ENCODE assay signal across 9 cellular contexts in the genomic region with DNA sequence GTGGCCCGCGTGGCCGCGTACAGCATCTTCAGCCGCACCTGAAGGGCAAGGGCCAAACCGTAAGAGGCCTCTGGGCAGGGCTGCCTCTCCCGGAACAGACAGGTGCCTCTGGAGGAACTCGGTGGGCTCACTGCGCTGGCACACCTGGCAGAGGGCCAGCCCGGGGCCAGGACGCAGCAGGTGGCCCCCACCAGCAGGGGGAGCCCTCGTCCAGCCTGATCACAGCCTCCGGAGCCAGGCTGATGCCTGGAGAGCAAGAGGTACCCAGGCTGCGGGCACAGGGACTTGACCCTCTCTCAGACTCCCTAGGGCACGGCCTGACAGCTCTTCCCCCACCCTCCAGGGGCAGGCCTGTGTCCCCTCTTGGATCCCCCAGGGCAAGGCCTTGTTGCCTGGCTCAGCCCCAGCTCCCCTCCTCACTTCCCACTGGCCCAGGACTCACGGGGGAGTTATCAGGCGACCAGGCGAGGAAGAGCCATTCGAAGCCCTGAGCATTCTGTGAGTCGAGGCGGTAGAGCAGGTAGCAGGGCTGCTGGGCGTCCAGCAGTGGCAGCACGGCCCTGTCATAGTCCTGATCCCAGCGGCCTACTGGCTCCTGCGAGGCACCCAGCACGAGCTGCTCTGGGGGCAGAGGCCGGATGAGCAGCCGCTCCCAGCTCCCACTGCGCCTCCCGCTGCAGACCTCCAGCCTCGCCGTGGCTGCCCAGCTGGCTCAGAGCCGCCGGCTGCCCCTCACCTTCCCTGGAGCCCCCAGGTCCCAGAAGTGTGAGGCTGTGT. TPM values are rescaled to one million over a fixed set of nuclear protein-coding genes. Genes with fewer than 3 reads are reported as not detected.
A peak's percentile ranks its signal among the peaks of the same experiment; 100 is the strongest.
DNase-seq lines count a peak whose midpoint lies in the region; ATAC-seq and TF ChIP-seq lines count a peak whose summit lies in the region.
"Had no signal": no experiment of that assay in that cellular context is flagged by ENCODE, and none has a peak within 500 bp of the region (broad histone marks: within the 10 kb centered on the region; RNA-seq: fewer than 3 reads in every experiment).

No MANE protein-coding gene starts in this region.

- H3K9me3 ChIP-seq in OCI-LY1 (ENCODE audit: low read length): no peaks in the 10 kb centered on the region
- no peaks in the 10 kb centered on the region for H3K9me3 ChIP-seq in fibroblast of lung (ENCODE audit: control insufficient read depth, insufficient read depth, low read depth, low read length)
- peaks cover 2% of the 10 kb centered on the region for H3K9me3 ChIP-seq in trophoblast cell (ENCODE audit: insufficient read depth, low read depth, low read length)

- H4K12ac ChIP-seq in trophoblast cell (ENCODE audit: low read depth, low read length): no peak overlapping the region

- H3K79me2 ChIP-seq in OCI-LY1 (ENCODE audit: insufficient read depth, low read length) (no peaks in the 10 kb centered on the region), fibroblast of lung (ENCODE audit: control insufficient read depth, insufficient read depth, low read length) (peaks cover 12% of the 10 kb centered on the region), trophoblast cell (ENCODE audit: control insufficient read depth, insufficient read depth, low read length, poor library complexity) (no peaks in the 10 kb centered on the region)

- H3K4me2 ChIP-seq in OCI-LY1 (ENCODE audit: low read length) (no peak overlapping the region; the same call in 1 of the 2 replicates), fibroblast of lung (ENCODE audit: extremely low read depth, insufficient read depth, low read length) (no peak overlapping the region), trophoblast cell (ENCODE audit: low read length) (no peak overlapping the region)

- peaks cover 17% of the 10 kb centered on the region for H3K4me1 ChIP-seq in OCI-LY1 (ENCODE audit: insufficient read depth, low read length, severe bottlenecking)
- peaks cover 5% of the 10 kb centered on the region for H3K4me1 ChIP-seq in fibroblast of lung (ENCODE audit: control insufficient read depth, extremely low read depth, insufficient read depth, low read length)
- H3K4me1 ChIP-seq in trophoblast cell (ENCODE audit: control insufficient read depth in 1 of 2, insufficient read depth in 2 of 2, low read length in 2 of 2): no peaks in the 10 kb centered on the region

- DNase-seq in Ammon's horn (ENCODE audit: low spot score) (peak; percentile 54), H4 (ENCODE audit: low spot score) (peak; percentile 29), activated T-cell treated with anti-CD3 and anti-CD28 coated beads for 48 hours (ENCODE audit: low read depth) (peak; percentile 85), fibroblast of lung (ENCODE audit: low read depth in 2 of 2) (peak; percentile 27 to 45), trophoblast cell (peak; percentile 51 to 81), type B pancreatic cell (ENCODE audit: extremely low spot score, unreplicated experiment) (peak; percentile 84)

- no peaks in the 10 kb centered on the region for H3K36me3 Mint-ChIP-seq in type B pancreatic cell

- H3K27ac ChIP-seq in OCI-LY1 (ENCODE audit: low read depth, low read length, poor library complexity, severe bottlenecking) (peak overlapping the region; percentile 17), fibroblast of lung (ENCODE audit: insufficient read depth, low read length) (no peak overlapping the region), trophoblast cell (ENCODE audit: low read depth, low read length) (no peak overlapping the region)

- H4K20me1 ChIP-seq in OCI-LY1 (ENCODE audit: insufficient read depth, low read length): no peaks in the 10 kb centered on the region
- H4K20me1 ChIP-seq in fibroblast of lung (ENCODE audit: control insufficient read depth, extremely low read depth, insufficient read depth, low read length): no peaks in the 10 kb centered on the region

- no peaks in the 10 kb centered on the region for H3F3A ChIP-seq in OCI-LY1 (ENCODE audit: insufficient read depth, low read length)

- no peak overlapping the region for H4K91ac ChIP-seq in trophoblast cell (ENCODE audit: low read depth, low read length)

- no peak overlapping the region; the same call in 1 of the 2 replicates for H3K9ac ChIP-seq in OCI-LY1 (ENCODE audit: low read length)
- no peak overlapping the region for H3K9ac ChIP-seq in fibroblast of lung (ENCODE audit: insufficient read depth, low read length)
- no peak overlapping the region for H3K9ac ChIP-seq in trophoblast cell (ENCODE audit: low read length)

- H3K27me3 ChIP-seq in OCI-LY1 (ENCODE audit: insufficient read depth, low read length): no peaks in the 10 kb centered on the region
- H3K27me3 ChIP-seq in fibroblast of lung (ENCODE audit: control insufficient read depth, insufficient read depth, low read length): no peaks in the 10 kb centered on the region
- no peaks in the 10 kb centered on the region for H3K27me3 ChIP-seq in trophoblast cell (ENCODE audit: insufficient read depth, low read length)

- no peak for ATAC-seq in HG03196 (IDR thresholded peaks at IDR 0.05; ENCODE audit: unreplicated experiment)

- H3K79me1 ChIP-seq in trophoblast cell (ENCODE audit: low read length): no peaks in the 10 kb centered on the region

- no peak overlapping the region for H2BK120ac ChIP-seq in trophoblast cell (ENCODE audit: insufficient read depth, low read length, poor library complexity)

- H3K27me3 Mint-ChIP-seq in type B pancreatic cell: no peaks in the 10 kb centered on the region

- no peak overlapping the region for H3K23ac ChIP-seq in trophoblast cell (ENCODE audit: low read length)

- peak; percentile 92 for TF ChIP-seq CTCF in OCI-LY1 (IDR thresholded peaks at IDR 0.05; ENCODE audit: low read length)
- peak; percentile 70 to 76 for TF ChIP-seq CTCF in fibroblast of lung (conservative IDR thresholded peaks at IDR 0.05 in 1 of 2, IDR thresholded peaks at IDR 0.05 in 1 of 2; ENCODE audit: low read depth in 1 of 2, low read length in 2 of 2)
- TF ChIP-seq CTCF in type B pancreatic cell (conservative IDR thresholded peaks at IDR 0.05): peak; percentile 83

- H3K36me3 ChIP-seq in OCI-LY1 (ENCODE audit: insufficient read depth, low read length): peaks cover 34% of the 10 kb centered on the region; the same call in 1 of the 2 replicates
- H3K36me3 ChIP-seq in fibroblast of lung (ENCODE audit: control insufficient read depth, insufficient read depth, low read length): peaks cover 40% of the 10 kb centered on the region
- H3K36me3 ChIP-seq in trophoblast cell (ENCODE audit: control insufficient read depth in 1 of 2, insufficient read depth in 2 of 2, low read length in 2 of 2): peaks cover 49 to 55% of the 10 kb centered on the region in 2 experiments

- no CpG with 5 or more reads among the region's 34 CpGs for WGBS in trophoblast cell (ENCODE audit: extremely low coverage, insufficient coverage, insufficient read length)

- H2AK5ac ChIP-seq in trophoblast cell (ENCODE audit: low read length): no peak overlapping the region

- no peak overlapping the region for H2AFZ ChIP-seq in OCI-LY1 (ENCODE audit: low read length)
- H2AFZ ChIP-seq in fibroblast of lung (ENCODE audit: low read length): no peak overlapping the region
- no peak overlapping the region for H2AFZ ChIP-seq in trophoblast cell (ENCODE audit: insufficient read depth, low read length, poor library complexity)

- no peak overlapping the region for H3K4ac ChIP-seq in trophoblast cell (ENCODE audit: low read depth, low read length)

- no peak overlapping the region for H3K14ac ChIP-seq in trophoblast cell (ENCODE audit: low read length)

- H2BK12ac ChIP-seq in trophoblast cell (ENCODE audit: low read length): no peak overlapping the region

- H3K9me3 Mint-ChIP-seq in type B pancreatic cell: no peaks in the 10 kb centered on the region

- no peak overlapping the region for H3K27ac Mint-ChIP-seq in type B pancreatic cell

- no peaks in the 10 kb centered on the region for H3K4me1 Mint-ChIP-seq in type B pancreatic cell (ENCODE audit: unreplicated experiment)

- H3K4me3 Mint-ChIP-seq in type B pancreatic cell: no peak overlapping the region

- no peak overlapping the region for H3K4me3 ChIP-seq in OCI-LY1 (ENCODE audit: low read depth, low read length, poor library complexity, severe bottlenecking)
- no peak overlapping the region for H3K4me3 ChIP-seq in fibroblast of lung (replicated peaks in 1 of 4; ENCODE audit: control extremely low read depth in 1 of 4, insufficient read depth in 1 of 4, low read depth in 3 of 4, low read length in 4 of 4)
- H3K4me3 ChIP-seq in trophoblast cell (ENCODE audit: low read depth, low read length): no peak overlapping the region

- H3K18ac ChIP-seq in trophoblast cell (ENCODE audit: low read length): no peak overlapping the region

- H2BK5ac ChIP-seq in trophoblast cell (ENCODE audit: low read depth, low read length, poor library complexity): no peak overlapping the region

- no peaks in the 10 kb centered on the region for H3K9me2 ChIP-seq in OCI-LY1 (ENCODE audit: low read depth, low read length)

- no peak overlapping the region for H4K8ac ChIP-seq in trophoblast cell (ENCODE audit: low read depth, low read length)

RNA-seq across cellular contexts. Expression of a gene that starts 6.2 kb away (rescaled TPM):
- not detected in 2 replicates for total RNA-seq in H4 (2014; rRNA removed; shearing (Covaris generic))
- total RNA-seq in fibroblast of lung (under 0.01 TPM in 1 of 2 replicates, not detected in the other), type B pancreatic cell (ENCODE audit: low replicate concordance) (0.22 TPM in 1 of 2 replicates, not detected in the other)
- not detected in 2 replicates for polyA plus RNA-seq in fibroblast of lung
- polyA plus RNA-seq in fibroblast of lung (2012): not detected in 2 replicates
- not detected in 2 replicates for polyA minus RNA-seq in fibroblast of lung (ENCODE audit: low replicate concordance)
- 0.04 and 0.10 TPM in 2 replicates for polyA plus RNA-seq in trophoblast cell (2013)
- total RNA-seq: subcutaneous adipose tissue had no signal

RNA-seq across cellular contexts. Expression of a gene that starts 7.3 kb away (rescaled TPM):
- 67.0 and 78.4 TPM in 2 replicates for total RNA-seq in H4 (2014; rRNA removed; shearing (Covaris generic))
- 69.9 and 76.3 TPM in 2 replicates for total RNA-seq in fibroblast of lung
- polyA plus RNA-seq in fibroblast of lung: 67.2 and 69.8 TPM in 2 replicates
- polyA plus RNA-seq in fibroblast of lung (2012): 74.4 and 84.0 TPM in 2 replicates
- polyA minus RNA-seq in fibroblast of lung (ENCODE audit: low replicate concordance): 115 and 159 TPM in 2 replicates
- 39.5 and 39.9 TPM in 2 replicates for polyA plus RNA-seq in trophoblast cell (2013)
- total RNA-seq in type B pancreatic cell (ENCODE audit: low replicate concordance): 33.7 and 39.3 TPM in 2 replicates

RNA-seq across cellular contexts. Expression of a gene that starts 13.9 kb away (rescaled TPM):
- 4.4 and 5.6 TPM in 2 replicates for total RNA-seq in H4 (2014; rRNA removed; shearing (Covaris generic))
- total RNA-seq in fibroblast of lung (37.8 and 38.8 TPM in 2 replicates), type B pancreatic cell (ENCODE audit: low replicate concordance) (5.2 and 8.0 TPM in 2 replicates)
- 19.7 and 21.2 TPM in 2 replicates for polyA plus RNA-seq in fibroblast of lung
- 16.7 and 19.4 TPM in 2 replicates for polyA plus RNA-seq in fibroblast of lung (2012)
- polyA minus RNA-seq in fibroblast of lung (ENCODE audit: low replicate concordance): 31.2 and 60.9 TPM in 2 replicates
- polyA plus RNA-seq in trophoblast cell (2013): 3.0 and 3.5 TPM in 2 replicates

RNA-seq across cellular contexts. Expression of a gene that starts 33.7 kb away (rescaled TPM):
- total RNA-seq in H4 (2014; rRNA removed; shearing (Covaris generic)): 28.5 and 37.4 TPM in 2 replicates
- total RNA-seq in fibroblast of lung: 43.4 and 61.8 TPM in 2 replicates
- polyA plus RNA-seq in fibroblast of lung: 60.9 and 84.4 TPM in 2 replicates
- 42.9 and 59.5 TPM in 2 replicates for polyA plus RNA-seq in fibroblast of lung (2012)
- 45.6 and 118 TPM in 2 replicates for polyA minus RNA-seq in fibroblast of lung (ENCODE audit: low replicate concordance)
- polyA plus RNA-seq in trophoblast cell (2013): 117 and 125 TPM in 2 replicates
- 57.1 and 60.8 TPM in 2 replicates for total RNA-seq in type B pancreatic cell (ENCODE audit: low replicate concordance)

RNA-seq across cellular contexts. Expression of a gene that starts 46.8 kb away (rescaled TPM):
- total RNA-seq in H4 (2014; rRNA removed; shearing (Covaris generic)): 29.0 and 33.7 TPM in 2 replicates
- 63.9 and 71.2 TPM in 2 replicates for total RNA-seq in fibroblast of lung
- 76.2 and 77.7 TPM in 2 replicates for polyA plus RNA-seq in fibroblast of lung
- polyA plus RNA-seq in fibroblast of lung (2012): 60.8 and 63.2 TPM in 2 replicates
- 40.1 and 47.7 TPM in 2 replicates for polyA minus RNA-seq in fibroblast of lung (ENCODE audit: low replicate concordance)
- polyA plus RNA-seq in trophoblast cell (2013): 30.8 and 31.8 TPM in 2 replicates
- total RNA-seq in type B pancreatic cell (ENCODE audit: low replicate concordance): 74.2 and 96.8 TPM in 2 replicates

Comparison
In these comparisons a context has a peak if more than half of its experiments do, and no peak if none do; other contexts are left out.
1. DNase-seq: peak in every context shown above with its lines; median percentile 85 in activated T-cell treated with anti-CD3 and anti-CD28 coated beads for 48 hours; 84 in type B pancreatic cell; 66 in trophoblast cell; 54 in Ammon's horn; 36 in fibroblast of lung; 29 in H4.